Comparison of ENCODE assay signal across 38 cellular contexts in genomic region chr14:24801024-24801423, GRCh38.
"Had no signal": no experiment of that assay in that cellular context is flagged by ENCODE, and none has a peak within 500 bp of the region (broad histone marks: within the 10 kb centered on the region; RNA-seq: fewer than 3 reads in every experiment).

No MANE protein-coding gene starts in this region.

- H3K9me3 ChIP-seq: adrenal gland, ascending aorta, body of pancreas, breast epithelium had no signal

- H3K27ac Mint-ChIP-seq: activated naive CD4-positive, alpha-beta T cell treated with anti-CD3 and anti-CD28 coated beads for 36 hours; activated naive CD4-positive, alpha-beta T cell treated with anti-CD3 and anti-CD28 coated beads, Interleukin-2, amount 10 ng/mL, durations not matched to agents 7 days and 5 days; activated naive CD4-positive, alpha-beta T cell treated with anti-CD3 and anti-CD28 coated beads, Interleukin-2, amount 50 U/mL, for 24 hours; activated naive CD4-positive, alpha-beta T cell treated with anti-CD3 and anti-CD28 coated beads, Interleukin-2, amount 50 U/mL, for 72 hours; activated naive CD8-positive, alpha-beta T cell; activated naive CD8-positive, alpha-beta T cell treated with anti-CD3 and anti-CD28 coated beads for 36 hours; activated naive CD8-positive, alpha-beta T cell treated with anti-CD3 and anti-CD28 coated beads, Interleukin-2, amount 10 ng/mL, durations not matched to agents 7 days and 5 days; activated naive CD8-positive, alpha-beta T cell treated with anti-CD3 and anti-CD28 coated beads, Interleukin-2, amount 50 U/mL, for 24 hours; activated T-cell treated with anti-CD3 and anti-CD28 coated beads, Interleukin-2, amount 50 U/mL, for 24 hours; activated T-helper 1 cell treated with anti-CD3 and anti-CD28 coated beads, Interleukin-12 subunit alpha, Interleukin-12 subunit beta, Interleukin-2, Interleukin-4 antibody, amounts not matched to agents 30 ng/mL and 10 ng/mL and 1 ng/mL, durations not matched to agents 14 hours and 24 hours and 36 hours; activated T-helper 17 cell treated with anti-CD3 and anti-CD28 coated beads, Interleukin-2, amount 50 U/mL, for 72 hours; activated T-helper 2 cell treated with anti-CD3 and anti-CD28 coated beads, Interferon-gamma antibody, Interleukin-2, Interleukin-4, amounts not matched to agents 10 μg/mL and 5 μg/mL and 100 μg/mL, durations not matched to agents 14 hours and 24 hours and 36 hours; brain had no signal

- H3K4me1 ChIP-seq: adrenal gland, ascending aorta, breast epithelium had no signal

- H3K9me3 Mint-ChIP-seq: activated naive CD4-positive, alpha-beta T cell treated with anti-CD3 and anti-CD28 coated beads for 36 hours; activated naive CD4-positive, alpha-beta T cell treated with anti-CD3 and anti-CD28 coated beads, Interleukin-2, amount 10 ng/mL, durations not matched to agents 7 days and 5 days; activated naive CD4-positive, alpha-beta T cell treated with anti-CD3 and anti-CD28 coated beads, Interleukin-2, amount 50 U/mL, for 24 hours; activated naive CD4-positive, alpha-beta T cell treated with anti-CD3 and anti-CD28 coated beads, Interleukin-2, amount 50 U/mL, for 72 hours; activated naive CD8-positive, alpha-beta T cell treated with anti-CD3 and anti-CD28 coated beads for 36 hours; activated naive CD8-positive, alpha-beta T cell treated with anti-CD3 and anti-CD28 coated beads, Interleukin-2, amount 10 ng/mL, durations not matched to agents 7 days and 5 days; activated naive CD8-positive, alpha-beta T cell treated with anti-CD3 and anti-CD28 coated beads, Interleukin-2, amount 50 U/mL, for 24 hours; activated T-cell treated with anti-CD3 and anti-CD28 coated beads, Interleukin-2, amount 50 U/mL, for 24 hours; activated T-cell treated with anti-CD3 and anti-CD28 coated beads, Interleukin-2, amount 50 U/mL, for 4 hours; activated T-helper 1 cell treated with anti-CD3 and anti-CD28 coated beads, Interleukin-12 subunit alpha, Interleukin-12 subunit beta, Interleukin-2, Interleukin-4 antibody, amounts not matched to agents 30 ng/mL and 10 ng/mL and 1 ng/mL, durations not matched to agents 14 hours and 24 hours and 36 hours; activated T-helper 17 cell treated with anti-CD3 and anti-CD28 coated beads, Interleukin-2, amount 50 U/mL, for 72 hours; activated T-helper 2 cell treated with anti-CD3 and anti-CD28 coated beads, Interferon-gamma antibody, Interleukin-2, Interleukin-4, amounts not matched to agents 10 μg/mL and 5 μg/mL and 100 μg/mL, durations not matched to agents 14 hours and 24 hours and 36 hours; central memory CD8-positive, alpha-beta T cell had no signal

- H3K27me3 ChIP-seq: adrenal gland, ascending aorta, body of pancreas, brain microvascular endothelial cell, breast epithelium had no signal

- ATAC-seq: activated naive CD4-positive, alpha-beta T cell treated with anti-CD3 and anti-CD28 coated beads, Interleukin-2, amount 50 U/mL, for 72 hours; activated naive CD8-positive, alpha-beta T cell treated with anti-CD3 and anti-CD28 coated beads, Interleukin-2, amount 50 U/mL, for 24 hours; activated T-cell treated with anti-CD3 and anti-CD28 coated beads, Interleukin-2, amount 50 U/mL, for 4 hours; activated T-helper 17 cell treated with anti-CD3 and anti-CD28 coated beads, Interleukin-2, amount 50 U/mL, for 72 hours; body of pancreas had no signal

- FAIRE-seq: astrocyte, bronchial epithelial cell had no signal

- H3K36me3 ChIP-seq: adrenal gland, ascending aorta, brain microvascular endothelial cell, breast epithelium, cardiac muscle cell had no signal

- H3K4me1 Mint-ChIP-seq: activated naive CD4-positive, alpha-beta T cell treated with anti-CD3 and anti-CD28 coated beads, Interleukin-2, amount 50 U/mL, for 24 hours had no signal

- H3K36me3 Mint-ChIP-seq: activated naive CD4-positive, alpha-beta T cell treated with anti-CD3 and anti-CD28 coated beads, Interleukin-2, amount 10 ng/mL, durations not matched to agents 7 days and 5 days; activated naive CD4-positive, alpha-beta T cell treated with anti-CD3 and anti-CD28 coated beads, Interleukin-2, amount 50 U/mL, for 24 hours; activated naive CD4-positive, alpha-beta T cell treated with anti-CD3 and anti-CD28 coated beads, Interleukin-2, amount 50 U/mL, for 72 hours; activated naive CD8-positive, alpha-beta T cell; activated naive CD8-positive, alpha-beta T cell treated with anti-CD3 and anti-CD28 coated beads for 36 hours; activated naive CD8-positive, alpha-beta T cell treated with anti-CD3 and anti-CD28 coated beads, Interleukin-2, amount 10 ng/mL, durations not matched to agents 7 days and 5 days; brain had no signal

- H3K27me3 Mint-ChIP-seq: activated naive CD4-positive, alpha-beta T cell treated with anti-CD3 and anti-CD28 coated beads, Interleukin-2, amount 10 ng/mL, durations not matched to agents 7 days and 5 days; activated T-cell treated with anti-CD3 and anti-CD28 coated beads, Interleukin-2, amount 50 U/mL, for 24 hours; central memory CD8-positive, alpha-beta T cell had no signal

- DNase-seq: activated effector memory CD4-positive, alpha-beta T cell treated with anti-CD3 and anti-CD28 coated beads, Interleukin-2, amount 50 U/mL, for 16 hours; activated effector memory CD4-positive, alpha-beta T cell treated with Interleukin-2 at 50 U/mL for 16 hours; activated gamma-delta T cell; activated gamma-delta T cell treated with Interleukin-2 at 50 U/mL for 16 hours; activated naive CD4-positive, alpha-beta T cell; activated naive CD4-positive, alpha-beta T cell treated with anti-CD3 and anti-CD28 coated beads for 36 hours; activated naive CD4-positive, alpha-beta T cell treated with anti-CD3 and anti-CD28 coated beads, Interleukin-2, amount 10 ng/mL, durations not matched to agents 7 days and 5 days; activated naive CD4-positive, alpha-beta T cell treated with anti-CD3 and anti-CD28 coated beads, Interleukin-2, amount 50 U/mL, for 16 hours; activated naive CD4-positive, alpha-beta T cell treated with Interleukin-2 at 50 U/mL for 16 hours; activated naive CD8-positive, alpha-beta T cell treated with anti-CD3 and anti-CD28 coated beads for 36 hours; activated naive CD8-positive, alpha-beta T cell treated with anti-CD3 and anti-CD28 coated beads, Interleukin-2, amount 10 ng/mL, durations not matched to agents 7 days and 5 days; activated naive CD8-positive, alpha-beta T cell treated with anti-CD3 and anti-CD28 coated beads, Interleukin-2, amount 50 U/mL, for 24 hours; activated T-cell treated with anti-CD3 and anti-CD28 coated beads, Interleukin-2, amount 50 U/mL, for 1 hour; activated T-cell treated with anti-CD3 and anti-CD28 coated beads, Interleukin-2, amount 50 U/mL, for 24 hours; activated T-cell treated with anti-CD3 and anti-CD28 coated beads, Interleukin-2, amount 50 U/mL, for 4 hours; adrenal gland; amniotic stem cell; amygdala; anterior cingulate cortex; aorta; body of pancreas; brain microvascular endothelial cell; caudate nucleus; central memory CD4-positive, alpha-beta T cell; cerebellar nuclear complex had no signal

- H3K4me3 Mint-ChIP-seq: activated naive CD4-positive, alpha-beta T cell treated with anti-CD3 and anti-CD28 coated beads for 36 hours; activated naive CD4-positive, alpha-beta T cell treated with anti-CD3 and anti-CD28 coated beads, Interleukin-2, amount 10 ng/mL, durations not matched to agents 7 days and 5 days; activated naive CD4-positive, alpha-beta T cell treated with anti-CD3 and anti-CD28 coated beads, Interleukin-2, amount 50 U/mL, for 24 hours; activated naive CD8-positive, alpha-beta T cell; activated naive CD8-positive, alpha-beta T cell treated with anti-CD3 and anti-CD28 coated beads for 36 hours; activated naive CD8-positive, alpha-beta T cell treated with anti-CD3 and anti-CD28 coated beads, Interleukin-2, amount 10 ng/mL, durations not matched to agents 7 days and 5 days; activated naive CD8-positive, alpha-beta T cell treated with anti-CD3 and anti-CD28 coated beads, Interleukin-2, amount 50 U/mL, for 24 hours; activated T-cell treated with anti-CD3 and anti-CD28 coated beads, Interleukin-2, amount 50 U/mL, for 24 hours; activated T-cell treated with anti-CD3 and anti-CD28 coated beads, Interleukin-2, amount 50 U/mL, for 4 hours; activated T-helper 1 cell treated with anti-CD3 and anti-CD28 coated beads, Interleukin-12 subunit alpha, Interleukin-12 subunit beta, Interleukin-2, Interleukin-4 antibody, amounts not matched to agents 30 ng/mL and 10 ng/mL and 1 ng/mL, durations not matched to agents 14 hours and 24 hours and 36 hours; activated T-helper 17 cell treated with anti-CD3 and anti-CD28 coated beads, Interleukin-2, amount 50 U/mL, for 72 hours; brain; central memory CD8-positive, alpha-beta T cell had no signal

- H3K4me3 ChIP-seq: adrenal gland, ascending aorta, body of pancreas, breast epithelium, cardiac muscle cell had no signal

- H3K27ac ChIP-seq: adrenal gland, ascending aorta, body of pancreas, brain microvascular endothelial cell, breast epithelium, cardiac muscle cell had no signal
